8 cellular contexts compared by ENCODE assay signal in genomic region chr13:100721885-100722512, GRCh38. TPM values are rescaled to one million over a fixed set of nuclear protein-coding genes. Genes with fewer than 3 reads are reported as not detected.
A peak's percentile ranks its signal among the peaks of the same experiment; 100 is the strongest.
DNase-seq lines count a peak whose midpoint lies in the region; ATAC-seq and TF ChIP-seq lines count a peak whose summit lies in the region.

No MANE protein-coding gene starts in this region.

- H3K27me3 ChIP-seq in CD4-positive, CD25-positive, alpha-beta regulatory T cell (ENCODE audit: control insufficient read depth, insufficient read depth, low read length), result peaks cover 2% of the 10 kb centered on the region
- H3K27me3 ChIP-seq in PC-9 (ENCODE audit: insufficient read depth, low read depth), result peaks cover 47% of the 10 kb centered on the region

- H2AFZ ChIP-seq in PC-9, result no peak overlapping the region

- no peak overlapping the region for H3K4me3 ChIP-seq in CD4-positive, CD25-positive, alpha-beta regulatory T cell (ENCODE audit: low read depth, low read length)
- no peak overlapping the region for H3K4me3 ChIP-seq in PC-9

- no peak overlapping the region for H3K4me3 Mint-ChIP-seq in CD4-positive, CD25-positive, alpha-beta regulatory T cell
- no peak overlapping the region for H3K4me3 Mint-ChIP-seq in activated T-helper 2 cell treated with anti-CD3 and anti-CD28 coated beads, Interferon-gamma antibody, Interleukin-2, Interleukin-4, amounts not matched to agents 10 μg/mL and 5 μg/mL and 100 μg/mL, durations not matched to agents 14 hours and 24 hours and 36 hours (ENCODE audit: low read depth)

- intact Hi-C loops in PC-9 (cut with micrococcal nuclease; ENCODE audit: unreplicated experiment) (loop anchor here (1.0 kb wide), 1 partner anchor 405 kb away; no protein-coding TSS in a partner anchor), sciatic nerve (cut with DNase I) (no loop called here)
- intact Hi-C loops in activated T-helper 2 cell treated with anti-CD3 and anti-CD28 coated beads, Interferon-gamma antibody, Interleukin-2, Interleukin-4, amounts not matched to agents 10 μg/mL and 5 μg/mL and 100 μg/mL, durations not matched to agents 14 hours and 24 hours and 36 hours (cut with micrococcal nuclease), result loop anchor here (2.0 kb wide), 2 partner anchors 149 to 405 kb away; no protein-coding TSS in a partner anchor

- H3K4me1 Mint-ChIP-seq in CD4-positive, CD25-positive, alpha-beta regulatory T cell, result peaks cover 0 to 4% (median 0%) of the 10 kb centered on the region in 4 donors
- no peaks in the 10 kb centered on the region for H3K4me1 Mint-ChIP-seq in activated T-helper 2 cell treated with anti-CD3 and anti-CD28 coated beads, Interferon-gamma antibody, Interleukin-2, Interleukin-4, amounts not matched to agents 10 μg/mL and 5 μg/mL and 100 μg/mL, durations not matched to agents 14 hours and 24 hours and 36 hours (ENCODE audit: low read depth)

- DNase-seq in CD4-positive, CD25-positive, alpha-beta regulatory T cell, result peak; percentile 4 to 57 (median 28)
- DNase-seq in PC-9 (peak in 1 of 2 experiments; percentile 29), glomerular endothelial cell (ENCODE audit: extremely low read depth, low read depth, low spot score) (peak; percentile 20), sciatic nerve (ENCODE audit: low spot score) (peak; percentile 66), occipital lobe (lab: John Stamatoyannopoulos, UW) (no peak)
- peak; percentile 17 for DNase-seq in activated T-helper 2 cell treated with anti-CD3 and anti-CD28 coated beads, Interferon-gamma antibody, Interleukin-2, Interleukin-4, amounts not matched to agents 10 μg/mL and 5 μg/mL and 100 μg/mL, durations not matched to agents 14 hours and 24 hours and 36 hours (ENCODE audit: low spot score)

- POLR2A ChIA-PET in PC-9 (lab: Charles Lee; ENCODE audit: unreplicated experiment), result no interaction called here

- no peaks in the 10 kb centered on the region for H3K79me2 ChIP-seq in PC-9 (ENCODE audit: low read depth)

- no peaks in the 10 kb centered on the region for H3K36me3 ChIP-seq in CD4-positive, CD25-positive, alpha-beta regulatory T cell (ENCODE audit: control insufficient read depth, insufficient read depth, low read length)
- no peaks in the 10 kb centered on the region for H3K36me3 ChIP-seq in PC-9 (ENCODE audit: low read depth)

- peak; percentile 40 to 58 for ATAC-seq in CD4-positive, CD25-positive, alpha-beta regulatory T cell (ENCODE audit: low read depth in 2 of 2)
- ATAC-seq in GM19035 (IDR thresholded peaks at IDR 0.05; ENCODE audit: unreplicated experiment) (peak; percentile 90), HG03565 (IDR thresholded peaks at IDR 0.05; ENCODE audit: unreplicated experiment) (peak; percentile 79), sciatic nerve (no peak)

- H3K9me3 ChIP-seq in CD4-positive, CD25-positive, alpha-beta regulatory T cell (ENCODE audit: control insufficient read depth in 2 of 2, low read length in 2 of 2), result peaks cover 5 to 11% of the 10 kb centered on the region in 2 experiments
- no peaks in the 10 kb centered on the region for H3K9me3 ChIP-seq in PC-9 (ENCODE audit: insufficient read depth, low read depth)

- no peaks in the 10 kb centered on the region for H3K4me1 ChIP-seq in CD4-positive, CD25-positive, alpha-beta regulatory T cell (ENCODE audit: control insufficient read depth, insufficient read depth, low read length, poor library complexity, severe bottlenecking)
- no peaks in the 10 kb centered on the region for H3K4me1 ChIP-seq in PC-9 (replicated peaks; ENCODE audit: insufficient read depth)

- peak; percentile 84 for TF ChIP-seq CTCF in PC-9 (conservative IDR thresholded peaks at IDR 0.05)

- H3K9me2 ChIP-seq in PC-9 (ENCODE audit: insufficient read depth), result no peaks in the 10 kb centered on the region

- no peaks in the 10 kb centered on the region for H3K36me3 Mint-ChIP-seq in CD4-positive, CD25-positive, alpha-beta regulatory T cell
- H3K36me3 Mint-ChIP-seq in activated T-helper 2 cell treated with anti-CD3 and anti-CD28 coated beads, Interferon-gamma antibody, Interleukin-2, Interleukin-4, amounts not matched to agents 10 μg/mL and 5 μg/mL and 100 μg/mL, durations not matched to agents 14 hours and 24 hours and 36 hours (ENCODE audit: low read depth), result no peaks in the 10 kb centered on the region

- H3K9me3 Mint-ChIP-seq in CD4-positive, CD25-positive, alpha-beta regulatory T cell, result peaks cover 1 to 6% (median 4%) of the 10 kb centered on the region in 7 donors
- H3K9me3 Mint-ChIP-seq in activated T-helper 2 cell treated with anti-CD3 and anti-CD28 coated beads, Interferon-gamma antibody, Interleukin-2, Interleukin-4, amounts not matched to agents 10 μg/mL and 5 μg/mL and 100 μg/mL, durations not matched to agents 14 hours and 24 hours and 36 hours, result peaks cover 1% of the 10 kb centered on the region

- H3K27ac ChIP-seq in CD4-positive, CD25-positive, alpha-beta regulatory T cell (ENCODE audit: insufficient read depth, low read length, poor library complexity, severe bottlenecking), result no peak overlapping the region
- H3K27ac ChIP-seq in PC-9, result no peak overlapping the region

- H3K27me3 Mint-ChIP-seq in CD4-positive, CD25-positive, alpha-beta regulatory T cell, result peaks cover 10% of the 10 kb centered on the region
- peaks cover 5% of the 10 kb centered on the region for H3K27me3 Mint-ChIP-seq in activated T-helper 2 cell treated with anti-CD3 and anti-CD28 coated beads, Interferon-gamma antibody, Interleukin-2, Interleukin-4, amounts not matched to agents 10 μg/mL and 5 μg/mL and 100 μg/mL, durations not matched to agents 14 hours and 24 hours and 36 hours (ENCODE audit: low read depth)

- no peaks in the 10 kb centered on the region for H4K20me1 ChIP-seq in PC-9 (ENCODE audit: insufficient read depth)

- H3K4me2 ChIP-seq in PC-9, result no peak overlapping the region

- no TSS peak for BruUV-seq in PC-9 (replicated peaks; lab: Mats Ljungman, UMichigan)

- CTCF ChIA-PET in PC-9 (lab: Charles Lee), result interaction anchor here (0.6 to 0.7 kb wide), 2 partner anchors 149 to 807 kb away, joined by 3 to 14 read pairs; no protein-coding TSS in a partner anchor

- no peak overlapping the region for H3K27ac Mint-ChIP-seq in CD4-positive, CD25-positive, alpha-beta regulatory T cell
- no peak overlapping the region for H3K27ac Mint-ChIP-seq in activated T-helper 2 cell treated with anti-CD3 and anti-CD28 coated beads, Interferon-gamma antibody, Interleukin-2, Interleukin-4, amounts not matched to agents 10 μg/mL and 5 μg/mL and 100 μg/mL, durations not matched to agents 14 hours and 24 hours and 36 hours

- no peaks in the 10 kb centered on the region for H3F3A ChIP-seq in PC-9 (ENCODE audit: insufficient read depth, low read depth)

RNA-seq across cellular contexts. Expression of gene TMTC4, which starts 47.4 kb away (rescaled TPM):
- 10.5 TPM for total RNA-seq in CD4-positive, CD25-positive, alpha-beta regulatory T cell
- 1 to 10 TPM; 2.5 to 5.5 (median 4.8) TPM for polyA plus RNA-seq in CD4-positive, CD25-positive, alpha-beta regulatory T cell
- total RNA-seq in PC-9 (2021), result 16.2 and 22.9 TPM in 2 replicates
- 19.2 and 20.3 TPM in 2 replicates for total RNA-seq in activated T-helper 2 cell treated with anti-CD3 and anti-CD28 coated beads, Interferon-gamma antibody, Interleukin-2, Interleukin-4, amounts not matched to agents 10 μg/mL and 5 μg/mL and 100 μg/mL, durations not matched to agents 14 hours and 24 hours and 36 hours
- 26.7 and 27.7 TPM in 2 replicates for total RNA-seq in glomerular endothelial cell
- 19.1 TPM for total RNA-seq in sciatic nerve
- total RNA-seq in occipital lobe, result 107 TPM
